ENCODE assay signal across 2 cellular contexts in genomic region chr21:43708745-43709381, GRCh38.
A peak's percentile ranks its signal among the peaks of the same experiment; 100 is the strongest.
TF ChIP-seq lines count a peak whose summit lies in the region.

No MANE protein-coding gene starts in this region.

TF ChIP-seq in HEK293T, 16 proteins besides CTCF, POLR2A, EP300 and RAD21:
- no peak for TF ChIP-seq SP1 (IDR thresholded peaks at IDR 0.05)
- TF ChIP-seq PKNOX1 (IDR thresholded peaks at IDR 0.05): peak; percentile 45; the same call in 1 of the 2 replicates
- no peak for TF ChIP-seq FOXM1 (IDR thresholded peaks at IDR 0.05; ENCODE audit: borderline replicate concordance)
- TF ChIP-seq L3MBTL2 (conservative IDR thresholded peaks at IDR 0.05): no peak

TF ChIP-seq in K562, 482 proteins besides CTCF, POLR2A, EP300 and RAD21:
- TF ChIP-seq HDAC1 (IDR thresholded peaks at IDR 0.05) (0 out of 4 replicates have a peak, but pooled peaks of 1 of the 2 experiments have one; percentile 45), ADNP (tag; IDR thresholded peaks at IDR 0.05) (0 out of 2 replicates have a peak, but pooled peaks have one; percentile 33), KLF10 (CRISPR knock-in tag; IDR thresholded peaks at IDR 0.05) (no peak), RBM25 (IDR thresholded peaks at IDR 0.05; ENCODE audit: low read depth, low read length, severe bottlenecking) (peak; percentile 91), ZNF174 (CRISPR knock-in tag; IDR thresholded peaks at IDR 0.05) (no peak), NEUROD1 (IDR thresholded peaks at IDR 0.05; ENCODE audit: borderline replicate concordance, low read depth, low read length, partially characterized antibody) (no peak), ZNF586 (CRISPR knock-in tag; conservative IDR thresholded peaks at IDR 0.05) (no peak), ZHX1 (conservative IDR thresholded peaks at IDR 0.05; ENCODE audit: low read length) (no peak), KHSRP (IDR thresholded peaks at IDR 0.05) (no peak), TCF15 (CRISPR knock-in tag; IDR thresholded peaks at IDR 0.05) (no peak), MXI1 (IDR thresholded peaks at IDR 0.05; ENCODE audit: low read depth, low read length) (no peak), ATF7 (IDR thresholded peaks at IDR 0.05) (no peak), PRMT5 (CRISPR knock-in tag; IDR thresholded peaks at IDR 0.05) (no peak), CHD4 (IDR thresholded peaks at IDR 0.05; ENCODE audit: insufficient read depth, insufficient replicate concordance, low read depth, low read length, poor library complexity, severe bottlenecking) (peak; percentile 33), KDM1A (IDR thresholded peaks at IDR 0.05) (peak; percentile 52 to 72; a peak in 3 of 4 replicates), HDAC2 (IDR thresholded peaks at IDR 0.05) (0 out of 2 replicates have a peak, but pooled peaks have one; percentile 29), KDM4B (IDR thresholded peaks at IDR 0.05; ENCODE audit: borderline replicate concordance in 2 of 2, low read depth in 1 of 2) (no peak), ZNF146 (CRISPR knock-in tag; IDR thresholded peaks at IDR 0.05; ENCODE audit: unreplicated experiment) (peak; percentile 100), ZNF639 (CRISPR knock-in tag; conservative IDR thresholded peaks at IDR 0.05 in 1 of 2, IDR thresholded peaks at IDR 0.05 in 1 of 2) (no peak), MBD1 (CRISPR knock-in tag; IDR thresholded peaks at IDR 0.05) (no peak), ZFP30 (CRISPR knock-in tag; IDR thresholded peaks at IDR 0.05; ENCODE audit: borderline replicate concordance) (no peak), BCOR (IDR thresholded peaks at IDR 0.05) (peak; percentile 91), RCOR1 (IDR thresholded peaks at IDR 0.05; ENCODE audit: borderline replicate concordance in 1 of 2, low read depth in 2 of 2, low read length in 2 of 2) (peak in 1 of 2 experiments; percentile 29; a peak in 1 of 4 replicates)
TF ChIP-seq in K562: peak in this region for 9.
